In genomic region chr6:128124713-128125112, GRCh38 we compare ENCODE assay signal across 15 cellular contexts.
A peak's percentile ranks its signal among the peaks of the same experiment; 100 is the strongest.
DNase-seq lines count a peak whose midpoint lies in the region; ATAC-seq, FAIRE-seq and TF ChIP-seq lines count a peak whose summit lies in the region.
"Had no signal": no experiment of that assay in that cellular context is flagged by ENCODE, and none has a peak within 500 bp of the region (broad histone marks: within the 10 kb centered on the region; RNA-seq: fewer than 3 reads in every experiment).

No MANE protein-coding gene starts in this region.

- POLR2A ChIA-PET in GM10248 (lab: Yijun Ruan, JAX), result no interaction called here

- H3K4me3 ChIP-seq in small intestine (ENCODE audit: low read depth in 1 of 2, low read length in 2 of 2) (no peak overlapping the region), stomach (no peak overlapping the region)
- H3K4me3 ChIP-seq: prostate gland, SK-N-MC had no signal

- ATAC-seq in activated T-cell treated with anti-CD3 and anti-CD28 coated beads, Interleukin-2, amount 50 U/mL, for 72 hours (replicated peaks in 1 of 2), result peak; percentile 29 to 55
- ATAC-seq in stimulated activated memory B cell treated with anti-CD40 and anti-IgM and Interleukin-4, amounts not matched to agents 10 μg/mL and 1 μg/mL and 100 μg/mL, for 72 hours, result no peak

- TF ChIP-seq CTCF in GM10248 (IDR thresholded peaks at IDR 0.05; ENCODE audit: control extremely low read depth, extremely low read depth, low read depth, missing control alignments) (no peak), stomach (IDR thresholded peaks at IDR 0.05) (no peak)

- H3K27ac ChIP-seq in small intestine (ENCODE audit: low read depth in 1 of 2, low read length in 1 of 2), result no peak overlapping the region
- no peak overlapping the region for H3K27ac ChIP-seq in stomach
- H3K27ac ChIP-seq: prostate gland, SK-N-MC had no signal

- no peaks in the 10 kb centered on the region for H3K9me3 Mint-ChIP-seq in activated T-cell treated with anti-CD3 and anti-CD28 coated beads, Interleukin-2, amount 50 U/mL, for 72 hours
- H3K9me3 Mint-ChIP-seq in stimulated activated memory B cell treated with anti-CD40 and anti-IgM and Interleukin-4, amounts not matched to agents 10 μg/mL and 1 μg/mL and 100 μg/mL, for 72 hours, result no peaks in the 10 kb centered on the region

- CTCF ChIA-PET in GM10248 (lab: Yijun Ruan, JAX), result no interaction called here

- H3K27me3 ChIP-seq in small intestine (ENCODE audit: control insufficient read depth in 2 of 2, insufficient read depth in 2 of 2, low read length in 2 of 2) (no peaks in the 10 kb centered on the region), stomach (no peaks in the 10 kb centered on the region)

- no peak overlapping the region for H3K27ac Mint-ChIP-seq in activated T-cell treated with anti-CD3 and anti-CD28 coated beads, Interleukin-2, amount 50 U/mL, for 72 hours
- H3K27ac Mint-ChIP-seq in stimulated activated memory B cell treated with anti-CD40 and anti-IgM and Interleukin-4, amounts not matched to agents 10 μg/mL and 1 μg/mL and 100 μg/mL, for 72 hours, result no peak overlapping the region

- peak in 1 of 2 donors; percentile 1 for DNase-seq in activated T-cell treated with anti-CD3 and anti-CD28 coated beads, Interleukin-2, amount 50 U/mL, for 72 hours
- no peak for DNase-seq in activated T-cell treated with anti-CD3 and anti-CD28 coated beads, Interleukin-2, amount 50 U/mL, for 48 hours
- DNase-seq in RPMI8226 (peak; percentile 65), fibroblast of peridontal ligament (ENCODE audit: extremely low read depth) (peak; percentile 31), small intestine (peak; percentile 82), GM10248 (ENCODE audit: extremely low spot score) (no peak), stomach (no peak)
- DNase-seq: activated effector memory CD4-positive, alpha-beta T cell treated with Interleukin-2 at 50 U/mL for 16 hours; central memory CD4-positive, alpha-beta T cell; NCI-H748 treated with DMSO at 0.1 percent for 48 hours; stimulated activated CD4-positive, alpha-beta T cell treated with anti-CD3 and anti-CD28 coated beads, Interleukin-2, amount 100 ng/mL, for 48 hours; stimulated activated naive CD4-positive, alpha-beta T cell had no signal

- H3K36me3 ChIP-seq in small intestine (ENCODE audit: control insufficient read depth in 2 of 2, insufficient read depth in 2 of 2, low read length in 2 of 2), result no peaks in the 10 kb centered on the region
- H3K36me3 ChIP-seq in stomach, result no peaks in the 10 kb centered on the region
- H3K36me3 ChIP-seq: prostate gland had no signal

- intact Hi-C loops in stomach (cut with DNase I; ENCODE audit: low total_unique reads), result no loop called here

- no peak for TF ChIP-seq POLR2A in stomach (IDR thresholded peaks at IDR 0.05)

- H3K36me3 Mint-ChIP-seq in activated T-cell treated with anti-CD3 and anti-CD28 coated beads, Interleukin-2, amount 50 U/mL, for 72 hours (ENCODE audit: insufficient read depth in 2 of 2), result no peaks in the 10 kb centered on the region
- H3K36me3 Mint-ChIP-seq in stimulated activated memory B cell treated with anti-CD40 and anti-IgM and Interleukin-4, amounts not matched to agents 10 μg/mL and 1 μg/mL and 100 μg/mL, for 72 hours, result peaks cover 7% of the 10 kb centered on the region

- H3K4me1 Mint-ChIP-seq in activated T-cell treated with anti-CD3 and anti-CD28 coated beads, Interleukin-2, amount 50 U/mL, for 72 hours (ENCODE audit: low read depth), result peaks cover 16% of the 10 kb centered on the region
- peaks cover 7% of the 10 kb centered on the region for H3K4me1 Mint-ChIP-seq in stimulated activated memory B cell treated with anti-CD40 and anti-IgM and Interleukin-4, amounts not matched to agents 10 μg/mL and 1 μg/mL and 100 μg/mL, for 72 hours

- H3K27me3 Mint-ChIP-seq in activated T-cell treated with anti-CD3 and anti-CD28 coated beads, Interleukin-2, amount 50 U/mL, for 72 hours (ENCODE audit: low read depth), result no peaks in the 10 kb centered on the region
- H3K27me3 Mint-ChIP-seq in stimulated activated memory B cell treated with anti-CD40 and anti-IgM and Interleukin-4, amounts not matched to agents 10 μg/mL and 1 μg/mL and 100 μg/mL, for 72 hours, result no peaks in the 10 kb centered on the region

- no peak for FAIRE-seq in small intestine (lab: Jason Lieb, UNC)

- no peaks in the 10 kb centered on the region for H3K9me3 ChIP-seq in small intestine (ENCODE audit: control insufficient read depth, low read depth)
- no peaks in the 10 kb centered on the region for H3K9me3 ChIP-seq in stomach
- H3K9me3 ChIP-seq: prostate gland had no signal

- WGBS in small intestine, 3 donors, result 42 to 82% (median 53%) methylated on average over 1 of the region's 1 CpG
- WGBS in stomach, 5 donors, result 81 to 96% (median 88%) methylated on average over 1 of the region's 1 CpG

- no peak overlapping the region for H3K4me3 Mint-ChIP-seq in activated T-cell treated with anti-CD3 and anti-CD28 coated beads, Interleukin-2, amount 50 U/mL, for 72 hours
- no peak overlapping the region for H3K4me3 Mint-ChIP-seq in stimulated activated memory B cell treated with anti-CD40 and anti-IgM and Interleukin-4, amounts not matched to agents 10 μg/mL and 1 μg/mL and 100 μg/mL, for 72 hours

- H3K4me1 ChIP-seq in small intestine (ENCODE audit: control insufficient read depth in 2 of 2, insufficient read depth in 1 of 2, low read depth in 1 of 2, low read length in 1 of 2) (no peaks in the 10 kb centered on the region), stomach (peaks cover 0 to 7% (median under 1%) of the 10 kb centered on the region in 4 donors)
- H3K4me1 ChIP-seq: prostate gland had no signal

- no peak for TF ChIP-seq EP300 in stomach (IDR thresholded peaks at IDR 0.05)

Comparison
In these comparisons a context has a peak if more than half of its experiments do, and no peak if none do; other contexts are left out.
1. DNase-seq: peak in RPMI8226 (single experiment), fibroblast of peridontal ligament (single experiment) and small intestine (single experiment); none in activated T-cell treated with anti-CD3 and anti-CD28 coated beads, Interleukin-2, amount 50 U/mL, for 48 hours (0 of 2), GM10248 (single experiment) and stomach (single experiment).